8 cellular contexts compared by ENCODE assay signal in genomic region chr12:76085159-76085868, GRCh38. TPM values are rescaled to one million over a fixed set of nuclear protein-coding genes. Genes with fewer than 3 reads are reported as not detected.
DNase-seq lines count a peak whose midpoint lies in the region; ATAC-seq and TF ChIP-seq lines count a peak whose summit lies in the region.

No MANE protein-coding gene starts in this region.

- peak; percentile 44 for TF ChIP-seq CTCF in A673 (conservative IDR thresholded peaks at IDR 0.05; ENCODE audit: low read depth, low read length)
- peak; percentile 51 for TF ChIP-seq CTCF in GM12873 (IDR thresholded peaks at IDR 0.05; ENCODE audit: insufficient read depth, low read depth, low read length, missing control alignments)
- peak in 7 of 9 donors; percentile 7 to 53 (median 36) for TF ChIP-seq CTCF in heart right ventricle (IDR thresholded peaks at IDR 0.05)
- peak; percentile 45 for TF ChIP-seq CTCF in retinal pigment epithelial cell (conservative IDR thresholded peaks at IDR 0.05; ENCODE audit: low read depth, low read length)

- H3K36me3 ChIP-seq in A673 (ENCODE audit: insufficient read depth, low read length, poor library complexity, severe bottlenecking), result peaks cover 8% of the 10 kb centered on the region
- H3K36me3 ChIP-seq in heart right ventricle, result peaks cover 0 to 10% (median 0%) of the 10 kb centered on the region in 9 donors

- no peaks in the 10 kb centered on the region for H3K27me3 ChIP-seq in A673 (replicated peaks; ENCODE audit: insufficient read depth, low read depth, low read length, poor library complexity)
- no peaks in the 10 kb centered on the region for H3K27me3 ChIP-seq in heart right ventricle

- intact Hi-C loops in A673 (cut with micrococcal nuclease; ENCODE audit: unreplicated experiment), result loop anchor here (10.0 kb wide), 3 partner anchors 259 to 469 kb away; partner anchors contain the start of genes BBS10 and OSBPL8
- intact Hi-C loops in heart right ventricle (cut with DNase I), result loop anchor here in 8 of 10 donors (2.0 to 10.0 kb wide), 8 partner anchors 69 to 479 kb away; partner anchors contain the start of genes BBS10 (in 3 of the 8) and OSBPL8 (in 1 of the 8)

- H3K4me3 ChIP-seq in A673 (ENCODE audit: low read depth, low read length, poor library complexity, severe bottlenecking) (peak overlapping the region; percentile 95), heart right ventricle (peak overlapping the region; percentile 74 to 97 (median 88)), retinal pigment epithelial cell (ENCODE audit: low read length) (peak overlapping the region; percentile 77)

- H3K9me3 Mint-ChIP-seq in activated naive CD4-positive, alpha-beta T cell treated with anti-CD3 and anti-CD28 coated beads, Interleukin-2, amount 10 ng/mL, durations not matched to agents 7 days and 5 days, result no peaks in the 10 kb centered on the region

- BruUV-seq in A673 (replicated peaks; lab: Mats Ljungman, UMichigan), result no TSS peak

- POLR2A ChIA-PET in A673 (lab: Charles Lee; ENCODE audit: low non-redundant PET), result no interaction called here

- peaks cover 50% of the 10 kb centered on the region for H3K4me1 Mint-ChIP-seq in activated naive CD4-positive, alpha-beta T cell treated with anti-CD3 and anti-CD28 coated beads, Interleukin-2, amount 10 ng/mL, durations not matched to agents 7 days and 5 days

- CTCF ChIA-PET in A673 (lab: Charles Lee), result no interaction called here
- CTCF ChIA-PET in activated naive CD4-positive, alpha-beta T cell treated with anti-CD3 and anti-CD28 coated beads, Interleukin-2, amount 10 ng/mL, durations not matched to agents 7 days and 5 days (lab: Charles Lee), result interaction anchor here (0.6 kb wide), 1 partner anchor 73 kb away, joined by 3 read pairs; no protein-coding TSS in a partner anchor

- ATAC-seq in HG02763 (IDR thresholded peaks at IDR 0.05; ENCODE audit: unreplicated experiment) (peak; percentile 20), heart right ventricle (peak in 6 of 8 donors; percentile 2 to 15 (median 9))

- H3K27ac ChIP-seq in A673 (ENCODE audit: low read depth, low read length, poor library complexity, severe bottlenecking), result peak overlapping the region; percentile 98
- H3K27ac ChIP-seq in heart right ventricle, result peak overlapping the region; percentile 95 to 100 (median 98)

- H3K4me1 ChIP-seq in A673 (ENCODE audit: insufficient read depth, low read length, poor library complexity, severe bottlenecking) (peaks cover 23% of the 10 kb centered on the region), heart right ventricle (peaks cover 0 to 50% (median 28%) of the 10 kb centered on the region in 9 donors)

- no peak for DNase-seq in A673 (ENCODE audit: low spot score)
- peak; percentile 58 for DNase-seq in NCI-H510A treated with DMSO at 0.1 percent for 48 hours (lab: John Stamatoyannopoulos, UW)
- DNase-seq in activated naive CD4-positive, alpha-beta T cell treated with anti-CD3 and anti-CD28 coated beads, Interleukin-2, amount 10 ng/mL, durations not matched to agents 7 days and 5 days, result peak; percentile 47
- DNase-seq in heart right ventricle, result no peak
- DNase-seq in retinal pigment epithelial cell (ENCODE audit: low read depth), result no peak
- DNase-seq in NCI-H1092 (lab: John Stamatoyannopoulos, UW), result no peak

- 1% methylated on average over 23 of the region's 23 CpGs for WGBS in heart right ventricle, 2 donors

- H3K27ac Mint-ChIP-seq in activated naive CD4-positive, alpha-beta T cell treated with anti-CD3 and anti-CD28 coated beads, Interleukin-2, amount 10 ng/mL, durations not matched to agents 7 days and 5 days, result peak overlapping the region; percentile 100

- H3K4me3 Mint-ChIP-seq in activated naive CD4-positive, alpha-beta T cell treated with anti-CD3 and anti-CD28 coated beads, Interleukin-2, amount 10 ng/mL, durations not matched to agents 7 days and 5 days, result peak overlapping the region; percentile 97

- no peaks in the 10 kb centered on the region for H3K27me3 Mint-ChIP-seq in activated naive CD4-positive, alpha-beta T cell treated with anti-CD3 and anti-CD28 coated beads, Interleukin-2, amount 10 ng/mL, durations not matched to agents 7 days and 5 days

- peaks cover 18% of the 10 kb centered on the region for H3K36me3 Mint-ChIP-seq in activated naive CD4-positive, alpha-beta T cell treated with anti-CD3 and anti-CD28 coated beads, Interleukin-2, amount 10 ng/mL, durations not matched to agents 7 days and 5 days

- H3K9me3 ChIP-seq in A673 (ENCODE audit: low read depth, low read length, poor library complexity, severe bottlenecking) (no peaks in the 10 kb centered on the region), heart right ventricle (no peaks in the 10 kb centered on the region)

RNA-seq across cellular contexts. Expression of gene NAP1L1, which starts 0.8 kb away (rescaled TPM):
- total RNA-seq in A673 (2021), result 801 and 837 TPM in 2 replicates
- 100 to 1,000 TPM; 224 to 363 (median 264) TPM for total RNA-seq in heart right ventricle
- polyA plus RNA-seq in heart right ventricle, result 100 to 1,000 TPM; 164 to 196 TPM

RNA-seq across cellular contexts. Expression of gene PHLDA1, which starts 53.7 kb away (rescaled TPM):
- 3.4 and 4.9 TPM in 2 replicates for total RNA-seq in A673 (2021)
- 10 to 100 TPM in 8 of 10 donors, 1 to 10 TPM in 2; 1.5 to 43.5 (median 23.3) TPM for total RNA-seq in heart right ventricle
- polyA plus RNA-seq in heart right ventricle, result 1 to 10 TPM; 2.5 to 4.7 TPM

Comparison
In these comparisons a context has a peak if more than half of its experiments do, and no peak if none do; other contexts are left out.
1. DNase-seq: peak in NCI-H510A treated with DMSO at 0.1 percent for 48 hours (single experiment) and activated naive CD4-positive, alpha-beta T cell treated with anti-CD3 and anti-CD28 coated beads, Interleukin-2, amount 10 ng/mL, durations not matched to agents 7 days and 5 days (single experiment); none in A673 (single experiment), heart right ventricle (0 of 2), retinal pigment epithelial cell (single experiment) and NCI-H1092 (single experiment).
2. Peak in every context shown above with its lines, with median percentiles within 50 percentile points of each other: H3K4me3 ChIP-seq and CTCF ChIP-seq.